10 cellular contexts compared by ENCODE assay signal in genomic region chr4:15451866-15452765, GRCh38. TPM values are rescaled to one million over a fixed set of nuclear protein-coding genes. Genes with fewer than 3 reads are reported as not detected.
DNase-seq lines count a peak whose midpoint lies in the region; ATAC-seq, FAIRE-seq and TF ChIP-seq lines count a peak whose summit lies in the region.
"Had no signal": no experiment of that assay in that cellular context is flagged by ENCODE, and none has a peak within 500 bp of the region (broad histone marks: within the 10 kb centered on the region; RNA-seq: fewer than 3 reads in every experiment).

No MANE protein-coding gene starts in this region.

- H3K4me1 ChIP-seq in ACC112 (ENCODE audit: control insufficient read depth, insufficient read depth, low read length, unreplicated experiment) (peaks cover 39% of the 10 kb centered on the region), endothelial cell of umbilical vein (ENCODE audit: control insufficient read depth, extremely low read depth, insufficient read depth, low read length) (peaks cover 4% of the 10 kb centered on the region), mucosa of descending colon (ENCODE audit: low read depth) (no peaks in the 10 kb centered on the region)

- no peak for TF ChIP-seq POLR2A in endothelial cell of umbilical vein (IDR thresholded peaks at IDR 0.05; ENCODE audit: low read depth, low read length)

- no peaks in the 10 kb centered on the region for H4K20me1 ChIP-seq in endothelial cell of umbilical vein (replicated peaks; ENCODE audit: control insufficient read depth, extremely low read depth, insufficient read depth, low read length)

- TF ChIP-seq CTCF in endothelial cell of umbilical vein (IDR thresholded peaks at IDR 0.05; ENCODE audit: extremely low read depth in 1 of 2, insufficient read depth in 1 of 2, low read depth in 1 of 2, low read length in 2 of 2) (no peak), mucosa of descending colon (IDR thresholded peaks at IDR 0.05) (no peak)

- H2AFZ ChIP-seq in ACC112 (ENCODE audit: low read length, unreplicated experiment) (no peak overlapping the region), endothelial cell of umbilical vein (ENCODE audit: low read depth, low read length) (no peak overlapping the region)

- no peak overlapping the region for H3K4me2 ChIP-seq in endothelial cell of umbilical vein (ENCODE audit: insufficient read depth, low read length)

- no peaks in the 10 kb centered on the region for H3K9me3 ChIP-seq in endothelial cell of umbilical vein (replicated peaks; ENCODE audit: control insufficient read depth, insufficient read depth, low read length)
- no peaks in the 10 kb centered on the region for H3K9me3 ChIP-seq in mucosa of descending colon

- H3K27ac ChIP-seq in ACC112 (ENCODE audit: low read depth, low read length) (peak overlapping the region; percentile 78), endothelial cell of umbilical vein (ENCODE audit: insufficient read depth, low read depth, low read length) (no peak overlapping the region)

- H3K27me3 ChIP-seq in ACC112 (ENCODE audit: insufficient read depth, low read length) (no peaks in the 10 kb centered on the region), endothelial cell of umbilical vein (ENCODE audit: control insufficient read depth in 2 of 2, insufficient read depth in 2 of 2, low read length in 2 of 2) (peaks cover 0 to 2% of the 10 kb centered on the region in 2 experiments)

- H3K36me3 ChIP-seq in ACC112 (ENCODE audit: insufficient read depth, low read length) (no peaks in the 10 kb centered on the region), endothelial cell of umbilical vein (ENCODE audit: control insufficient read depth in 2 of 2, extremely low read depth in 1 of 2, insufficient read depth in 2 of 2, low read length in 2 of 2) (no peaks in the 10 kb centered on the region), mucosa of descending colon (ENCODE audit: low read depth) (no peaks in the 10 kb centered on the region)

- CTCF ChIA-PET in endothelial cell of umbilical vein (lab: Charles Lee) = interaction anchor here (1.1 kb wide), 1 partner anchor 1798 kb away, joined by 5 read pairs; no protein-coding TSS in a partner anchor

- FAIRE-seq in endothelial cell of umbilical vein (lab: Jason Lieb, UNC) = peak; percentile 8

- intact Hi-C loops in endothelial cell of umbilical vein (cut with micrococcal nuclease) (loop anchor here (10.0 kb wide), 1 partner anchor 447 kb away; the partner anchor contains the start of gene CPEB2), mucosa of descending colon (cut with DNase I, micrococcal nuclease) (no loop called here)

- ATAC-seq in mucosa of descending colon = peak; percentile 43
- no peak for ATAC-seq in GM21526 (IDR thresholded peaks at IDR 0.05; ENCODE audit: low FRiP score, unreplicated experiment)

- BruUV-seq in endothelial cell of umbilical vein (replicated peaks; lab: Mats Ljungman, UMichigan) = no TSS peak

- H3K79me2 ChIP-seq in ACC112 (ENCODE audit: control insufficient read depth, insufficient read depth, low read length, unreplicated experiment) = no peaks in the 10 kb centered on the region
- H3K79me2 ChIP-seq in endothelial cell of umbilical vein (ENCODE audit: control insufficient read depth, insufficient read depth, low read length) = no peaks in the 10 kb centered on the region

- H3K4me3 ChIP-seq in ACC112 (ENCODE audit: low read depth, low read length) = peak overlapping the region; percentile 35
- H3K4me3 ChIP-seq in endothelial cell of umbilical vein (replicated peaks in 1 of 3; ENCODE audit: insufficient read depth in 1 of 3, low read depth in 1 of 3, low read length in 3 of 3) = no peak overlapping the region
- H3K4me3 ChIP-seq in mucosa of descending colon = no peak overlapping the region

- dilution Hi-C loops in endothelial cell of umbilical vein (cut with MboI; ENCODE audit: extremely low pct_ligation_motif_present, low sequenced_read_pairs) = no loop called here

- POLR2A ChIA-PET in endothelial cell of umbilical vein (lab: Charles Lee) = no interaction called here

- DNase-seq in MV-4-11 (lab: John Stamatoyannopoulos, UW) (peak; percentile 22), endothelial cell of umbilical vein (ENCODE audit: low read depth, low spot score) (no peak), mucosa of descending colon (no peak), NCI-H526 treated with DMSO at 0.1 percent for 48 hours (lab: John Stamatoyannopoulos, UW) (no peak), NCI-H2171 treated with DMSO at 0.1 percent for 48 hours (lab: John Stamatoyannopoulos, UW) (no peak), ecto neural progenitor cell (ENCODE audit: low spot score) (no peak)
- DNase-seq: C1 segment of cervical spinal cord, cerebellar nuclear complex had no signal

- no peak overlapping the region for H3K9ac ChIP-seq in endothelial cell of umbilical vein (replicated peaks; ENCODE audit: extremely low read depth, insufficient read depth, low read length)

- no peaks in the 10 kb centered on the region for H3K9me1 ChIP-seq in endothelial cell of umbilical vein (replicated peaks; ENCODE audit: control insufficient read depth, extremely low read depth, insufficient read depth, low read length)

TF ChIP-seq in endothelial cell of umbilical vein, 7 proteins besides CTCF, POLR2A, EP300 and RAD21:
- TF ChIP-seq JUN (IDR thresholded peaks at IDR 0.05; ENCODE audit: borderline replicate concordance, insufficient read depth, insufficient read length, low read depth) (no peak), EZH2 (IDR thresholded peaks at IDR 0.05; ENCODE audit: borderline replicate concordance, low read depth, low read length, severe bottlenecking) (no peak), POLR2AphosphoS5 (IDR thresholded peaks at IDR 0.05; ENCODE audit: insufficient read depth, low read depth, low read length) (no peak), MAX (IDR thresholded peaks at IDR 0.05; ENCODE audit: insufficient read depth, insufficient read length) (no peak), FOS (IDR thresholded peaks at IDR 0.05; ENCODE audit: borderline replicate concordance, insufficient read depth, low read length) (no peak), GATA2 (IDR thresholded peaks at IDR 0.05; ENCODE audit: insufficient read depth, insufficient read length, low read depth, low read length) (no peak), MYC (IDR thresholded peaks at IDR 0.05; ENCODE audit: low read depth, low read length) (no peak)

RNA-seq across cellular contexts. Expression of gene CC2D2A, which starts 17.6 kb away (rescaled TPM):
- 13.2 and 22.4 TPM in 2 replicates for total RNA-seq in endothelial cell of umbilical vein
- polyA plus RNA-seq in endothelial cell of umbilical vein = 10.2 and 10.6 TPM in 2 replicates
- polyA plus RNA-seq in endothelial cell of umbilical vein (2011; cell fraction: cytosol; rRNA removed) = 16.4 and 17.5 TPM in 2 replicates
- polyA plus RNA-seq in endothelial cell of umbilical vein (2011; cell fraction: nucleus; rRNA removed) = 27.5 and 30.1 TPM in 2 replicates
- 12.4 and 15.1 TPM in 2 replicates for polyA plus RNA-seq in endothelial cell of umbilical vein (2012)
- polyA minus RNA-seq in endothelial cell of umbilical vein = 14.3 and 36.2 TPM in 2 replicates
- polyA minus RNA-seq in endothelial cell of umbilical vein (2011; cell fraction: cytosol; rRNA and poly(A)+ RNA removed) = 6.0 TPM
- 28.2 and 29.0 TPM in 2 replicates for polyA minus RNA-seq in endothelial cell of umbilical vein (2011; cell fraction: nucleus; rRNA and poly(A)+ RNA removed)
- 10 to 100 TPM in 1 of 3 donors, 1 to 10 TPM in 2; 6.3 to 39.1 (median 7.6) TPM for total RNA-seq in mucosa of descending colon

RNA-seq across cellular contexts. Expression of gene C1QTNF7, which starts 24.3 kb away (rescaled TPM):
- not detected in 2 replicates for total RNA-seq in endothelial cell of umbilical vein
- polyA plus RNA-seq in endothelial cell of umbilical vein = not detected in 2 replicates
- not detected in 2 replicates for polyA plus RNA-seq in endothelial cell of umbilical vein (2011; cell fraction: cytosol; rRNA removed)
- polyA plus RNA-seq in endothelial cell of umbilical vein (2011; cell fraction: nucleus; rRNA removed) = not detected in 2 replicates
- not detected in 2 replicates for polyA plus RNA-seq in endothelial cell of umbilical vein (2012)
- not detected in 2 replicates for polyA minus RNA-seq in endothelial cell of umbilical vein
- not detected for polyA minus RNA-seq in endothelial cell of umbilical vein (2011; cell fraction: cytosol; rRNA and poly(A)+ RNA removed)
- polyA minus RNA-seq in endothelial cell of umbilical vein (2011; cell fraction: nucleus; rRNA and poly(A)+ RNA removed) = not detected in 2 replicates
- total RNA-seq in mucosa of descending colon = 10 to 100 TPM in 1 of 3 donors, 1 to 10 TPM in 2; 1.3 to 13.0 (median 1.5) TPM
